ENCODE assay signal across 9 cellular contexts in the genomic region with DNA sequence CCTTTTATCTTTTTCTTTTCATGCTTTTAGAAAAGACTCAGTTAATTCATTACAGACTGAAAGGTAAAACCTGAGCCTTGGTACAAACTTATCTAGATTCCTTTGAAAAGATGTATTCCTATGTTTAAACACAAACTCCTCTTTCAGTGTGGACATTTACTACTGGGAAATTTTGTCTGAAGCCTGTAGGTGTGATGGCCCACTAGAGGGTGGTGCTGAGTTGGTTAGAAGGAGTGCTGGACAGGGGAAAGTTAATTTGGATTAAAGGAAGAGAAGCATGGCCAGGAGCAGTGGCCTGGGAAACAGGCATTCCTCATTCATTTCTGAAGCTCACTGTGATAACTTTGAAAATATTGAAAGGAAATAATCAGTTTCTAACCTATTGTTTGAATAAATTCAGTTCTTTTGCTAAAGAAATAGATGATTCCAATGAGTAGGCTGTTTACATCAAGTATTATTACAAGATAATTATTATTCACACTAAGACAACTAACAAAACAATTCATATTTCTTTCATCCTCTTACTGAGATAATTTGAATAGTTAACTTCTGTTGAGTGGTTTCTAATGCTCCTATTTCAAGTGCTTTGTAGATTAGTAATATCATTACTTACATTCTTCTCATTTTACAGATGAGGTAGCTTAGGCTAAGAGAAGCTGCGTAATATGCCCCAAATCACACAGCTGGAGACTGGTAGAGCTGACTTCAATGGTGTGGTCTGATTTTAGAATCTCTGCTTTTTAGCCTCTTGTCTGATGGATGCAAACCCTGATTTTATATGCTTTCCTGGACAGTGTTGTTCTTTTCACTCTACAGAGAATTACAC.
DNase-seq lines count a peak whose midpoint lies in the region; ATAC-seq, FAIRE-seq and TF ChIP-seq lines count a peak whose summit lies in the region.
"Had no signal": no experiment of that assay in that cellular context is flagged by ENCODE, and none has a peak within 500 bp of the region (broad histone marks: within the 10 kb centered on the region; RNA-seq: fewer than 3 reads in every experiment).

No MANE protein-coding gene starts in this region.

- H3K9me3 ChIP-seq in OCI-LY7 (ENCODE audit: low read length) (no peaks in the 10 kb centered on the region), endodermal cell (ENCODE audit: control insufficient read depth, low read length) (no peaks in the 10 kb centered on the region), mucosa of descending colon (no peaks in the 10 kb centered on the region)
- H3K9me3 ChIP-seq: neutrophil had no signal

- H3K4me1 ChIP-seq in OCI-LY7 (ENCODE audit: insufficient read depth, low read length, poor library complexity, severe bottlenecking): no peaks in the 10 kb centered on the region
- H3K4me1 ChIP-seq in endodermal cell (ENCODE audit: control insufficient read depth, insufficient read depth, low read length): no peaks in the 10 kb centered on the region
- H3K4me1 ChIP-seq in mucosa of descending colon (ENCODE audit: low read depth): no peaks in the 10 kb centered on the region

- no peaks in the 10 kb centered on the region for H3K9me3 Mint-ChIP-seq in CD14-positive monocyte
- no peaks in the 10 kb centered on the region for H3K9me3 Mint-ChIP-seq in endodermal cell

- H3K4me2 ChIP-seq in OCI-LY7 (ENCODE audit: low read length): no peak overlapping the region

- no peak overlapping the region for H3K4me3 Mint-ChIP-seq in CD14-positive monocyte
- H3K4me3 Mint-ChIP-seq in endodermal cell: no peak overlapping the region

- H3K27me3 ChIP-seq in endodermal cell (ENCODE audit: control insufficient read depth, insufficient read depth, low read length, poor library complexity, severe bottlenecking): no peaks in the 10 kb centered on the region
- H3K27me3 ChIP-seq: neutrophil had no signal

- CTCF ChIA-PET in OCI-LY7 (lab: Charles Lee; ENCODE audit: unreplicated experiment): no interaction called here

- TF ChIP-seq CTCF in CD14-positive monocyte (IDR thresholded peaks at IDR 0.05): peak; percentile 72
- TF ChIP-seq CTCF in OCI-LY7 (conservative IDR thresholded peaks at IDR 0.05; ENCODE audit: low read length): peak; percentile 79
- peak; percentile 85 for TF ChIP-seq CTCF in endodermal cell (conservative IDR thresholded peaks at IDR 0.05)
- TF ChIP-seq CTCF in mucosa of descending colon (IDR thresholded peaks at IDR 0.05): peak; percentile 27

- intact Hi-C loops in CD14-positive monocyte (cut with micrococcal nuclease): no loop called here
- intact Hi-C loops in OCI-LY7 (cut with micrococcal nuclease; ENCODE audit: unreplicated experiment): loop anchor here (2.0 kb wide), 1 partner anchor 73 kb away; no protein-coding TSS in a partner anchor
- intact Hi-C loops in mucosa of descending colon (cut with DNase I, micrococcal nuclease): no loop called here

- H2AFZ ChIP-seq in OCI-LY7 (ENCODE audit: low read length): no peak overlapping the region

- H3K27ac Mint-ChIP-seq in CD14-positive monocyte: peak overlapping the region in 1 of 7 donors; percentile 3
- H3K27ac Mint-ChIP-seq in endodermal cell: no peak overlapping the region

- WGBS in endodermal cell (ENCODE audit: insufficient coverage in 1 of 2, insufficient read length in 1 of 2), 2 experiments: 100% methylated on average over 1 of the region's 1 CpG; no CpG with 5 or more reads in 1 of the 2 experiments

- H3K27me3 Mint-ChIP-seq in CD14-positive monocyte (ENCODE audit: low read depth in 3 of 3) (peaks cover 0 to 1% (median 0%) of the 10 kb centered on the region in 3 donors), endodermal cell (ENCODE audit: insufficient read depth) (no peaks in the 10 kb centered on the region)

- no peaks in the 10 kb centered on the region for H3K79me2 ChIP-seq in OCI-LY7 (ENCODE audit: insufficient read depth, low read depth, low read length)

- H3K9me2 ChIP-seq in OCI-LY7 (ENCODE audit: insufficient read depth, low read length): no peaks in the 10 kb centered on the region

- no peaks in the 10 kb centered on the region for H3K36me3 Mint-ChIP-seq in CD14-positive monocyte
- H3K36me3 Mint-ChIP-seq in endodermal cell (ENCODE audit: low read depth): peaks cover 21% of the 10 kb centered on the region

- H3K4me1 Mint-ChIP-seq in CD14-positive monocyte (no peaks in the 10 kb centered on the region), endodermal cell (no peaks in the 10 kb centered on the region)

- H3K4me3 ChIP-seq in OCI-LY7 (ENCODE audit: low read depth, low read length, poor library complexity, severe bottlenecking): no peak overlapping the region
- H3K4me3 ChIP-seq in endodermal cell (ENCODE audit: low read length): no peak overlapping the region
- H3K4me3 ChIP-seq in mucosa of descending colon: no peak overlapping the region

- H3K27ac ChIP-seq in OCI-LY7 (ENCODE audit: low read depth, low read length, poor library complexity, severe bottlenecking): no peak overlapping the region
- no peak overlapping the region for H3K27ac ChIP-seq in endodermal cell (ENCODE audit: low read depth, low read length)
- H3K27ac ChIP-seq: neutrophil had no signal

- H3K9ac ChIP-seq in endodermal cell (ENCODE audit: extremely low read depth, low read length, poor library complexity, severe bottlenecking): no peak overlapping the region

- H3K36me3 ChIP-seq in OCI-LY7 (ENCODE audit: insufficient read depth, low read length): no peaks in the 10 kb centered on the region
- H3K36me3 ChIP-seq in endodermal cell (ENCODE audit: control insufficient read depth, insufficient read depth, low read length): peaks cover 16% of the 10 kb centered on the region
- no peaks in the 10 kb centered on the region for H3K36me3 ChIP-seq in mucosa of descending colon (ENCODE audit: low read depth)
- H3K36me3 ChIP-seq: neutrophil had no signal

- BruUV-seq in OCI-LY7 (replicated peaks; lab: Mats Ljungman, UMichigan): no TSS peak

- POLR2A ChIA-PET in OCI-LY7 (lab: Charles Lee): no interaction called here

- ATAC-seq in HG03139 (IDR thresholded peaks at IDR 0.05; ENCODE audit: unreplicated experiment): peak; percentile 69
- peak; percentile 58 for ATAC-seq in mucosa of descending colon
- ATAC-seq in HG02571 (IDR thresholded peaks at IDR 0.05; ENCODE audit: unreplicated experiment): no peak

- DNase-seq in CD14-positive monocyte (ENCODE audit: low spot score) (no peak), GM18507 (ENCODE audit: extremely low spot score, insufficient read length, low read depth) (no peak), OCI-LY7 (ENCODE audit: low spot score) (peak; percentile 6), endodermal cell (peak; percentile 81), mucosa of descending colon (peak in 1 of 3 donors; percentile 60)
- DNase-seq in activated CD8-positive, alpha-beta memory T cell treated with anti-CD3 and anti-CD28 coated beads, Interleukin-2, amount 50 U/mL, for 48 hours: no peak

- peak; percentile 75 for FAIRE-seq in GM18507 (lab: Jason Lieb, UNC)

- no peaks in the 10 kb centered on the region for H4K20me1 ChIP-seq in OCI-LY7 (ENCODE audit: insufficient read depth, low read length)

Comparison
In these comparisons a context has a peak if more than half of its experiments do, and no peak if none do; other contexts are left out.
1. DNase-seq: peak in OCI-LY7 (single experiment) and endodermal cell (single experiment); none in CD14-positive monocyte (single experiment), GM18507 (single experiment) and activated CD8-positive, alpha-beta memory T cell treated with anti-CD3 and anti-CD28 coated beads, Interleukin-2, amount 50 U/mL, for 48 hours (single experiment).
2. CTCF ChIP-seq: peak in every context shown above with its lines; median percentile 85 in endodermal cell; 79 in OCI-LY7; 72 in CD14-positive monocyte; 27 in mucosa of descending colon.